ENCODE assay signal across 8 cellular contexts in genomic region chr11:65204646-65205601, GRCh38. TPM values are rescaled to one million over a fixed set of nuclear protein-coding genes. Genes with fewer than 3 reads are reported as not detected.
DNase-seq lines count a peak whose midpoint lies in the region; ATAC-seq and TF ChIP-seq lines count a peak whose summit lies in the region.
"Had no signal": no experiment of that assay in that cellular context is flagged by ENCODE, and none has a peak within 500 bp of the region (broad histone marks: within the 10 kb centered on the region; RNA-seq: fewer than 3 reads in every experiment).

No MANE protein-coding gene starts in this region.

- DNase-seq in G401 (ENCODE audit: low spot score) (peak; percentile 32), KBM-7 (peak; percentile 88), mesendoderm (peak; percentile 92), transverse colon (no peak)
- DNase-seq in activated CD4-positive, alpha-beta T cell treated with anti-CD3 and anti-CD28 coated beads for 36 hours: peak; percentile 73
- DNase-seq in effector memory CD4-positive, alpha-beta T cell: peak; percentile 13 to 38 (median 19)

- H3K27me3 ChIP-seq in effector memory CD4-positive, alpha-beta T cell (replicated peaks; ENCODE audit: control insufficient read depth, insufficient read depth, low read length, poor library complexity, severe bottlenecking): no peaks in the 10 kb centered on the region
- no peaks in the 10 kb centered on the region for H3K27me3 ChIP-seq in mesendoderm (ENCODE audit: insufficient read depth, low read length, poor library complexity)
- H3K27me3 ChIP-seq in transverse colon: no peaks in the 10 kb centered on the region

- no peaks in the 10 kb centered on the region for H3K79me1 ChIP-seq in mesendoderm (ENCODE audit: low read length)

- peak overlapping the region; percentile 68 for H3K56ac ChIP-seq in mesendoderm (ENCODE audit: low read length)

- no peak overlapping the region for H3K4ac ChIP-seq in mesendoderm (ENCODE audit: low read depth, low read length)

- peaks cover 44% of the 10 kb centered on the region for H3K36me3 ChIP-seq in effector memory CD4-positive, alpha-beta T cell (ENCODE audit: control insufficient read depth, insufficient read depth, low read length)
- H3K36me3 ChIP-seq in mesendoderm (ENCODE audit: control insufficient read depth, insufficient read depth, low read length): peaks cover 5% of the 10 kb centered on the region
- peaks cover 0 to 41% (median 12%) of the 10 kb centered on the region in 4 donors for H3K36me3 ChIP-seq in transverse colon

- H2BK5ac ChIP-seq in mesendoderm (ENCODE audit: low read length): no peak overlapping the region

- TF ChIP-seq CTCF in transverse colon (IDR thresholded peaks at IDR 0.05): peak; percentile 67 to 92 (median 90)

- no peak overlapping the region for H2BK15ac ChIP-seq in mesendoderm (replicated peaks; ENCODE audit: low read depth)

- H3K27me3 Mint-ChIP-seq in activated CD4-positive, alpha-beta T cell treated with anti-CD3 and anti-CD28 coated beads for 36 hours: no peaks in the 10 kb centered on the region
- H3K27me3 Mint-ChIP-seq: activated naive CD4-positive, alpha-beta T cell treated with anti-CD3 and anti-CD28 coated beads, Interleukin-2, amount 50 U/mL, for 24 hours had no signal

- intact Hi-C loops in activated CD4-positive, alpha-beta T cell treated with anti-CD3 and anti-CD28 coated beads for 36 hours (cut with DNase I, micrococcal nuclease): loop anchor here (1.0 to 5.0 kb wide), 3 partner anchors 107 to 125 kb away; partner anchors contain the start of gene CDC42EP2 (in 1 of the 2)
- intact Hi-C loops in transverse colon (cut with DNase I; ENCODE audit: low total_unique reads): no loop called here

- H3K4me1 Mint-ChIP-seq in activated CD4-positive, alpha-beta T cell treated with anti-CD3 and anti-CD28 coated beads for 36 hours: no peaks in the 10 kb centered on the region

- TF ChIP-seq POLR2A in transverse colon (IDR thresholded peaks at IDR 0.05): no peak

- peaks cover 15% of the 10 kb centered on the region for H3K36me3 Mint-ChIP-seq in activated CD4-positive, alpha-beta T cell treated with anti-CD3 and anti-CD28 coated beads for 36 hours (ENCODE audit: low read depth)

- TF ChIP-seq EP300 in transverse colon (IDR thresholded peaks at IDR 0.05; ENCODE audit: low read depth): no peak

- H3K27ac ChIP-seq in effector memory CD4-positive, alpha-beta T cell (ENCODE audit: insufficient read depth, low read length, poor library complexity, severe bottlenecking): no peak overlapping the region
- H3K27ac ChIP-seq in mesendoderm (ENCODE audit: low read depth, low read length) (no peak overlapping the region), transverse colon (no peak overlapping the region)

- no peak overlapping the region for H3K23ac ChIP-seq in mesendoderm (ENCODE audit: low read length)

- ATAC-seq in activated CD4-positive, alpha-beta T cell treated with anti-CD3 and anti-CD28 coated beads for 36 hours: peak; percentile 78
- ATAC-seq in HG02571 (IDR thresholded peaks at IDR 0.05; ENCODE audit: unreplicated experiment): no peak

- no peak overlapping the region for H2BK120ac ChIP-seq in mesendoderm (ENCODE audit: low read depth, low read length)

- H3K18ac ChIP-seq in mesendoderm (ENCODE audit: low read length): no peak overlapping the region

- H3K4me2 ChIP-seq in mesendoderm (ENCODE audit: low read length): peak overlapping the region; percentile 20

- H3K27ac Mint-ChIP-seq in activated CD4-positive, alpha-beta T cell treated with anti-CD3 and anti-CD28 coated beads for 36 hours: no peak overlapping the region
- H3K27ac Mint-ChIP-seq: activated naive CD4-positive, alpha-beta T cell treated with anti-CD3 and anti-CD28 coated beads, Interleukin-2, amount 50 U/mL, for 24 hours had no signal

- H4K5ac ChIP-seq in mesendoderm (ENCODE audit: low read length): no peak overlapping the region

- in situ Hi-C loops in G401 (cut with HindIII; ENCODE audit: low sequenced_read_pairs) (no loop called here), KBM-7 (cut with MboI; ENCODE audit: low pct_unique_long_range_greater_than_20kb, low sequenced_read_pairs) (no loop called here), transverse colon (cut with MboI; ENCODE audit: low pct_ligation_motif_present in 1 of 4, low pct_unique_long_range_greater_than_20kb in 1 of 4, low sequenced_read_pairs in 3 of 4) (no loop called here)

- CTCF ChIA-PET in activated CD4-positive, alpha-beta T cell treated with anti-CD3 and anti-CD28 coated beads for 36 hours (lab: Charles Lee): interaction anchor here (0.6 to 4.6 kb wide), 13 partner anchors 11 to 357 kb away, joined by 3 to 20 read pairs (median 5); partner anchors contain the start of genes CAPN1, CDC42EP2 and POLA2

- no CpG with 5 or more reads among the region's 38 CpGs for WGBS in mesendoderm (ENCODE audit: extremely low coverage, insufficient coverage, low lambda C conversion rate)
- 70 to 92% methylated on average over 2 to 30 of the region's 38 CpGs for WGBS in transverse colon (ENCODE audit: low coverage in 1 of 2), 2 donors

- H2AK5ac ChIP-seq in mesendoderm (ENCODE audit: low read length): no peak overlapping the region

- H3K9me3 ChIP-seq in effector memory CD4-positive, alpha-beta T cell (ENCODE audit: control insufficient read depth, low read length): no peaks in the 10 kb centered on the region
- no peaks in the 10 kb centered on the region for H3K9me3 ChIP-seq in transverse colon

- H4K8ac ChIP-seq in mesendoderm (ENCODE audit: low read depth, low read length): no peak overlapping the region

- no peak overlapping the region for H3K4me3 ChIP-seq in effector memory CD4-positive, alpha-beta T cell (ENCODE audit: insufficient read depth, low read depth, low read length, poor library complexity, severe bottlenecking)
- H3K4me3 ChIP-seq in mesendoderm (ENCODE audit: low read length) (no peak overlapping the region), transverse colon (no peak overlapping the region)

- H3K4me1 ChIP-seq in effector memory CD4-positive, alpha-beta T cell (ENCODE audit: control insufficient read depth, insufficient read depth, low read length, poor library complexity, severe bottlenecking): no peaks in the 10 kb centered on the region
- H3K4me1 ChIP-seq in mesendoderm (ENCODE audit: control insufficient read depth, low read depth, low read length) (no peaks in the 10 kb centered on the region), transverse colon (peaks cover 0 to 11% (median 9%) of the 10 kb centered on the region in 4 donors)

- POLR2A ChIA-PET in activated CD4-positive, alpha-beta T cell treated with anti-CD3 and anti-CD28 coated beads for 36 hours (lab: Charles Lee): no interaction called here

- peak overlapping the region; percentile 20 for H3K9ac ChIP-seq in mesendoderm (ENCODE audit: low read length)

- no peaks in the 10 kb centered on the region for H3K9me3 Mint-ChIP-seq in activated CD4-positive, alpha-beta T cell treated with anti-CD3 and anti-CD28 coated beads for 36 hours (ENCODE audit: low read depth)
- H3K9me3 Mint-ChIP-seq: activated naive CD4-positive, alpha-beta T cell treated with anti-CD3 and anti-CD28 coated beads, Interleukin-2, amount 50 U/mL, for 24 hours had no signal

- no peaks in the 10 kb centered on the region for H3K79me2 ChIP-seq in mesendoderm (ENCODE audit: control insufficient read depth, insufficient read depth, low read length)

- H3K4me3 Mint-ChIP-seq in activated CD4-positive, alpha-beta T cell treated with anti-CD3 and anti-CD28 coated beads for 36 hours: no peak overlapping the region
- H3K4me3 Mint-ChIP-seq: activated naive CD4-positive, alpha-beta T cell treated with anti-CD3 and anti-CD28 coated beads, Interleukin-2, amount 50 U/mL, for 24 hours had no signal

RNA-seq across cellular contexts. Expression of gene CAPN1, which starts 23.2 kb away (rescaled TPM):
- 76.6 and 128 TPM in 2 replicates for total RNA-seq in G401 (2014; rRNA removed; shearing (Covaris generic))
- total RNA-seq in activated CD4-positive, alpha-beta T cell treated with anti-CD3 and anti-CD28 coated beads for 36 hours: 100 to 1,000 TPM; 103 to 125 TPM
- 90.4 TPM for polyA plus RNA-seq in mesendoderm (2013, experiment 1 of 2)
- polyA plus RNA-seq in mesendoderm (2013, experiment 2 of 2): 93.1 TPM
- total RNA-seq in transverse colon: 1,000 to 10,000 TPM in 1 of 4 donors, 100 to 1,000 TPM in 3; 211 to 1,179 (median 376) TPM

RNA-seq across cellular contexts. Expression of gene SPDYC, which starts 34.9 kb away (rescaled TPM):
- total RNA-seq in G401 (2014; rRNA removed; shearing (Covaris generic)): 2.0 and 3.4 TPM in 2 replicates
- not detected for total RNA-seq in activated CD4-positive, alpha-beta T cell treated with anti-CD3 and anti-CD28 coated beads for 36 hours
- polyA plus RNA-seq in mesendoderm (2013, experiment 1 of 2): 0.07 TPM
- 0.10 TPM for polyA plus RNA-seq in mesendoderm (2013, experiment 2 of 2)
- not detected for total RNA-seq in transverse colon

RNA-seq across cellular contexts. Expression of gene POLA2, which starts 56.8 kb away (rescaled TPM):
- total RNA-seq in G401 (2014; rRNA removed; shearing (Covaris generic)): 10.8 and 19.4 TPM in 2 replicates
- total RNA-seq in activated CD4-positive, alpha-beta T cell treated with anti-CD3 and anti-CD28 coated beads for 36 hours: 10 to 100 TPM; 63.1 to 83.3 TPM
- 15.3 TPM for polyA plus RNA-seq in mesendoderm (2013, experiment 1 of 2)
- polyA plus RNA-seq in mesendoderm (2013, experiment 2 of 2): 15.6 TPM
- 10 to 100 TPM in 1 of 4 donors, 1 to 10 TPM in 3; 3.0 to 17.5 (median 6.2) TPM for total RNA-seq in transverse colon
